Comparison of ENCODE assay signal across 16 cellular contexts in genomic region chr18:9495916-9496540, GRCh38. TPM values are rescaled to one million over a fixed set of nuclear protein-coding genes. Genes with fewer than 3 reads are reported as not detected.
DNase-seq lines count a peak whose midpoint lies in the region; ATAC-seq, FAIRE-seq and TF ChIP-seq lines count a peak whose summit lies in the region.
"Had no signal": no experiment of that assay in that cellular context is flagged by ENCODE, and none has a peak within 500 bp of the region (broad histone marks: within the 10 kb centered on the region; RNA-seq: fewer than 3 reads in every experiment).

No MANE protein-coding gene starts in this region.

- no TSS peak for BruUV-seq in HepG2 (replicated peaks; lab: Mats Ljungman, UMichigan)

- no peak overlapping the region for H3K4me3 Mint-ChIP-seq in type B pancreatic cell
- no peak overlapping the region for H3K4me3 Mint-ChIP-seq in activated T-helper 1 cell treated with anti-CD3 and anti-CD28 coated beads, Interleukin-12 subunit alpha, Interleukin-12 subunit beta, Interleukin-2, Interleukin-4 antibody, amounts not matched to agents 30 ng/mL and 10 ng/mL and 1 ng/mL, durations not matched to agents 14 hours and 24 hours and 36 hours
- H3K4me3 Mint-ChIP-seq: CD8-positive, alpha-beta T cell had no signal

- H3K9me1 ChIP-seq in keratinocyte (ENCODE audit: control insufficient read depth, extremely low read depth, insufficient read depth, low read length), result no peaks in the 10 kb centered on the region

- H3K27me3 ChIP-seq in HUES6 (ENCODE audit: control insufficient read depth, insufficient read depth, low read length) (no peaks in the 10 kb centered on the region), keratinocyte (ENCODE audit: control insufficient read depth, extremely low read depth, insufficient read depth, low read length) (no peaks in the 10 kb centered on the region), HepG2 (ENCODE audit: control insufficient read depth in 1 of 2, insufficient read depth in 2 of 2, low read length in 2 of 2) (no peaks in the 10 kb centered on the region)
- H3K27me3 ChIP-seq: BE2C had no signal

- dilution Hi-C loops in keratinocyte (cut with MboI; ENCODE audit: extremely low pct_ligation_motif_present, low sequenced_read_pairs), result no loop called here

- TF ChIP-seq EP300 in HepG2 (IDR thresholded peaks at IDR 0.05; ENCODE audit: low read depth in 2 of 2, low read length in 2 of 2) (no peak), HepG2 (CRISPR knock-in tag; IDR thresholded peaks at IDR 0.05; ENCODE audit: borderline replicate concordance) (no peak)

- peak; percentile 61 for FAIRE-seq in keratinocyte (lab: Jason Lieb, UNC)
- no peak for FAIRE-seq in HepG2 (lab: Jason Lieb, UNC)
- FAIRE-seq: K562 had no signal

- H3K4me2 ChIP-seq in keratinocyte (ENCODE audit: control insufficient read depth, extremely low read depth, insufficient read depth, low read depth, low read length) (no peak overlapping the region), HepG2 (ENCODE audit: low read depth, low read length) (no peak overlapping the region)

- POLR2A ChIA-PET in HepG2 (lab: Yijun Ruan, JAX), result no interaction called here

- peaks cover 8% of the 10 kb centered on the region; the same call in 1 of the 2 replicates for H3K36me3 ChIP-seq in HUES6 (ENCODE audit: control insufficient read depth, insufficient read depth, low read length)
- H3K36me3 ChIP-seq in keratinocyte (ENCODE audit: control insufficient read depth in 2 of 2, extremely low read depth in 1 of 2, insufficient read depth in 2 of 2, low read length in 2 of 2), result peaks cover 0 to 5% of the 10 kb centered on the region in 2 experiments
- H3K36me3 ChIP-seq in HepG2 (replicated peaks in 1 of 2; ENCODE audit: control insufficient read depth in 1 of 2, insufficient read depth in 2 of 2, low read length in 2 of 2), result no peaks in the 10 kb centered on the region
- H3K36me3 ChIP-seq: BE2C had no signal

- no peak for TF ChIP-seq POLR2A in HepG2 (IDR thresholded peaks at IDR 0.05; ENCODE audit: insufficient read depth in 1 of 2, low read depth in 2 of 2, low read length in 2 of 2)

- 93% methylated on average over 5 of the region's 5 CpGs for WGBS in HepG2 (ENCODE audit: low lambda C conversion rate)

- H3K4me1 ChIP-seq in HUES6 (ENCODE audit: control insufficient read depth, insufficient read depth, low read length) (peaks cover 38% of the 10 kb centered on the region), keratinocyte (ENCODE audit: control insufficient read depth, extremely low read depth, insufficient read depth, low read length) (peaks cover 13% of the 10 kb centered on the region), HepG2 (ENCODE audit: insufficient read depth, low read length) (0 out of 2 replicates have a peak, but pooled peaks cover 5% of the 10 kb centered on the region)
- H3K4me1 ChIP-seq: BE2C had no signal

- H4K20me1 ChIP-seq in keratinocyte (ENCODE audit: control insufficient read depth, extremely low read depth, insufficient read depth, low read length), result no peaks in the 10 kb centered on the region
- no peaks in the 10 kb centered on the region for H4K20me1 ChIP-seq in HepG2 (ENCODE audit: insufficient read depth, low read length)

- H3K27ac ChIP-seq in HUES6 (ENCODE audit: low read depth, low read length) (peak overlapping the region; percentile 86), VCaP (peak overlapping the region; percentile 95), keratinocyte (ENCODE audit: control insufficient read depth, insufficient read depth, low read length) (no peak overlapping the region), HepG2 (ENCODE audit: extremely low read length, insufficient read depth, low read length) (no peak overlapping the region)

- TF ChIP-seq CTCF in VCaP (conservative IDR thresholded peaks at IDR 0.05), result no peak
- TF ChIP-seq CTCF in keratinocyte (optimal IDR thresholded peaks at IDR 0.05 in 1 of 3, IDR thresholded peaks at IDR 0.05 in 1 of 3, conservative IDR thresholded peaks at IDR 0.05 in 1 of 3; ENCODE audit: extremely low read depth in 1 of 3, insufficient read depth in 2 of 3, low read length in 3 of 3), result no peak
- TF ChIP-seq CTCF in type B pancreatic cell (conservative IDR thresholded peaks at IDR 0.05), result no peak
- no peak for TF ChIP-seq CTCF in HepG2 (CRISPR knock-in tag; IDR thresholded peaks at IDR 0.05)

- H3K9ac ChIP-seq in HUES6 (ENCODE audit: low read length) (peak overlapping the region; percentile 69), keratinocyte (ENCODE audit: control insufficient read depth, extremely low read depth, insufficient read depth, low read length) (no peak overlapping the region), HepG2 (ENCODE audit: insufficient read depth, low read depth, low read length) (no peak overlapping the region)

- intact Hi-C loops in HepG2 (cut with micrococcal nuclease; ENCODE audit: unreplicated experiment), result no loop called here
- intact Hi-C loops in activated T-helper 1 cell treated with anti-CD3 and anti-CD28 coated beads, Interleukin-12 subunit alpha, Interleukin-12 subunit beta, Interleukin-2, Interleukin-4 antibody, amounts not matched to agents 30 ng/mL and 10 ng/mL and 1 ng/mL, durations not matched to agents 14 hours and 24 hours and 36 hours (cut with micrococcal nuclease), result no loop called here

- ATAC-seq in HepG2, result no peak
- ATAC-seq: CD8-positive, alpha-beta T cell; K562; PC-3 had no signal

- CTCF ChIA-PET in HepG2 (lab: Yijun Ruan, JAX; ENCODE audit: low intra/inter-chr PET ratio, low total read pairs), result no interaction called here

- peak overlapping the region; percentile 79 for H3K27ac Mint-ChIP-seq in type B pancreatic cell
- H3K27ac Mint-ChIP-seq in activated T-helper 1 cell treated with anti-CD3 and anti-CD28 coated beads, Interleukin-12 subunit alpha, Interleukin-12 subunit beta, Interleukin-2, Interleukin-4 antibody, amounts not matched to agents 30 ng/mL and 10 ng/mL and 1 ng/mL, durations not matched to agents 14 hours and 24 hours and 36 hours, result no peak overlapping the region
- H3K27ac Mint-ChIP-seq: CD8-positive, alpha-beta T cell had no signal

- DNase-seq in keratinocyte (ENCODE audit: low read depth, low spot score) (no peak), type B pancreatic cell (ENCODE audit: extremely low spot score, unreplicated experiment) (no peak), HuH-7.5 (ENCODE audit: low spot score) (no peak), HepG2 (ENCODE audit: low spot score) (no peak)
- DNase-seq in activated T-helper 1 cell treated with anti-CD3 and anti-CD28 coated beads, Interleukin-12 subunit alpha, Interleukin-12 subunit beta, Interleukin-2, Interleukin-4 antibody, amounts not matched to agents 30 ng/mL and 10 ng/mL and 1 ng/mL, durations not matched to agents 14 hours and 24 hours and 36 hours (ENCODE audit: low spot score), result no peak
- DNase-seq: BE2C; CD8-positive, alpha-beta T cell; NCI-H1048; NCI-H146; NCI-H2227 treated with DMSO at 0.1 percent for 48 hours; NCI-H526 treated with DMSO at 0.1 percent for 48 hours; NK-92 treated with Interleukin-12 subunit alpha and Interleukin-12 subunit beta, amount 100 ng/mL, for 24 hours; PC-3 had no signal

- peak overlapping the region; percentile 1 for H3K4me3 ChIP-seq in HUES6 (ENCODE audit: low read depth, low read length)
- no peak overlapping the region for H3K4me3 ChIP-seq in keratinocyte (ENCODE audit: control insufficient read depth in 2 of 3, extremely low read depth in 1 of 3, insufficient read depth in 2 of 3, low read depth in 1 of 3, low read length in 3 of 3)
- H3K4me3 ChIP-seq in HepG2 (replicated peaks in 1 of 3; ENCODE audit: insufficient read depth in 1 of 3, low read depth in 2 of 3, low read length in 3 of 3), result no peak overlapping the region
- H3K4me3 ChIP-seq: K562 had no signal

- no peaks in the 10 kb centered on the region for H3K27me3 Mint-ChIP-seq in type B pancreatic cell
- H3K27me3 Mint-ChIP-seq in activated T-helper 1 cell treated with anti-CD3 and anti-CD28 coated beads, Interleukin-12 subunit alpha, Interleukin-12 subunit beta, Interleukin-2, Interleukin-4 antibody, amounts not matched to agents 30 ng/mL and 10 ng/mL and 1 ng/mL, durations not matched to agents 14 hours and 24 hours and 36 hours (ENCODE audit: insufficient read depth), result no peaks in the 10 kb centered on the region

- H3K9me3 Mint-ChIP-seq in type B pancreatic cell, result peaks cover 12% of the 10 kb centered on the region
- H3K9me3 Mint-ChIP-seq in activated T-helper 1 cell treated with anti-CD3 and anti-CD28 coated beads, Interleukin-12 subunit alpha, Interleukin-12 subunit beta, Interleukin-2, Interleukin-4 antibody, amounts not matched to agents 30 ng/mL and 10 ng/mL and 1 ng/mL, durations not matched to agents 14 hours and 24 hours and 36 hours, result peaks cover 10% of the 10 kb centered on the region
- H3K9me3 Mint-ChIP-seq: CD8-positive, alpha-beta T cell had no signal

- peaks cover 62% of the 10 kb centered on the region for H3K79me2 ChIP-seq in keratinocyte (ENCODE audit: control insufficient read depth, insufficient read depth, low read length)
- peaks cover 36% of the 10 kb centered on the region for H3K79me2 ChIP-seq in HepG2 (ENCODE audit: insufficient read depth, low read length)

- H3K9me3 ChIP-seq in HUES6 (ENCODE audit: control insufficient read depth, insufficient read depth, low read depth, low read length) (peaks cover 24% of the 10 kb centered on the region), keratinocyte (ENCODE audit: control insufficient read depth, low read depth, low read length) (no peaks in the 10 kb centered on the region), HepG2 (ENCODE audit: low read length) (no peaks in the 10 kb centered on the region)
- H3K9me3 ChIP-seq: BE2C had no signal

- peaks cover 28% of the 10 kb centered on the region for H3K36me3 Mint-ChIP-seq in type B pancreatic cell
- H3K36me3 Mint-ChIP-seq in activated T-helper 1 cell treated with anti-CD3 and anti-CD28 coated beads, Interleukin-12 subunit alpha, Interleukin-12 subunit beta, Interleukin-2, Interleukin-4 antibody, amounts not matched to agents 30 ng/mL and 10 ng/mL and 1 ng/mL, durations not matched to agents 14 hours and 24 hours and 36 hours (ENCODE audit: low read depth), result peaks cover 10% of the 10 kb centered on the region

- H3K4me1 Mint-ChIP-seq in type B pancreatic cell (ENCODE audit: unreplicated experiment), result peaks cover 25% of the 10 kb centered on the region
- H3K4me1 Mint-ChIP-seq in activated T-helper 1 cell treated with anti-CD3 and anti-CD28 coated beads, Interleukin-12 subunit alpha, Interleukin-12 subunit beta, Interleukin-2, Interleukin-4 antibody, amounts not matched to agents 30 ng/mL and 10 ng/mL and 1 ng/mL, durations not matched to agents 14 hours and 24 hours and 36 hours (ENCODE audit: low read depth), result peaks cover 24% of the 10 kb centered on the region

- no peak overlapping the region for H2AFZ ChIP-seq in keratinocyte (ENCODE audit: control insufficient read depth, low read length)
- H2AFZ ChIP-seq in HepG2 (ENCODE audit: low read length), result no peak overlapping the region

- TF ChIP-seq RAD21 in HepG2 (CRISPR knock-in tag; IDR thresholded peaks at IDR 0.05), result no peak

- in situ Hi-C loops in HepG2 (cut with HindIII; ENCODE audit: extremely low pct_ligation_motif_present, low pct_unique_long_range_greater_than_20kb), result no loop called here

RNA-seq across cellular contexts. Expression of gene RALBP1, which starts 20.7 kb away (rescaled TPM):
- polyA plus RNA-seq in keratinocyte (47.6 to 49.8 TPM (median 48.1 TPM) in 3 replicates), HepG2 (2011; rRNA removed) (23.6 and 24.5 TPM in 2 replicates)
- 155 TPM for polyA plus RNA-seq in keratinocyte (2011; ENCODE audit: low read depth)
- polyA plus RNA-seq in keratinocyte (2011; cell fraction: cytosol; rRNA removed), result 51.1 and 56.1 TPM in 2 replicates
- polyA plus RNA-seq in keratinocyte (2011; cell fraction: nucleus; rRNA removed), result 34.1 and 36.4 TPM in 2 replicates
- polyA plus RNA-seq in keratinocyte (2012; ENCODE audit: low replicate concordance), result 48.4 and 56.6 TPM in 2 replicates
- 28.2 to 47.3 TPM (median 44.7 TPM) in 3 replicates for polyA minus RNA-seq in keratinocyte
- 59.5 TPM for polyA minus RNA-seq in keratinocyte (2011; cell fraction: cytosol; rRNA and poly(A)+ RNA removed)
- polyA minus RNA-seq in keratinocyte (2011; cell fraction: nucleus; rRNA and poly(A)+ RNA removed), result 16.9 and 28.2 TPM in 2 replicates
- total RNA-seq in type B pancreatic cell (ENCODE audit: low replicate concordance) (44.5 and 69.6 TPM in 2 replicates), HepG2 (2016; rRNA removed; fragmentation: Illumina TruSeq; extraction: Trizol) (33.1 and 39.9 TPM in 2 replicates)
- total RNA-seq in HepG2 (2016; cell fraction: cytosol; rRNA removed; fragmentation: Illumina TruSeq; extraction: Trizol; ENCODE audit: low read depth), result 9.4 and 10.0 TPM in 2 replicates
- 30.2 and 34.3 TPM in 2 replicates for total RNA-seq in HepG2 (2016; cell fraction: insoluble cytoplasmic fraction; rRNA removed; fragmentation: Illumina TruSeq; extraction: Trizol)
- 30.2 and 31.0 TPM in 2 replicates for total RNA-seq in HepG2 (2016; cell fraction: membrane; rRNA removed; fragmentation: Illumina TruSeq; extraction: Trizol)
- 13.8 and 14.2 TPM in 2 replicates for total RNA-seq in HepG2 (2016; cell fraction: nucleus; rRNA removed; fragmentation: Illumina TruSeq; extraction: Trizol)
- 29.3 and 33.5 TPM in 2 replicates for polyA plus RNA-seq in HepG2 (2011; cell fraction: cytosol; rRNA removed)
- polyA plus RNA-seq in HepG2 (2011; cell fraction: nucleus; rRNA removed), result 13.3 and 15.1 TPM in 2 replicates
- 26.8 and 27.1 TPM in 2 replicates for polyA plus RNA-seq in HepG2 (2012)
- polyA plus RNA-seq in HepG2 (2016; cell fraction: cytosol; fragmentation: Illumina TruSeq; extraction: Trizol; ENCODE audit: low read depth), result 7.0 and 8.2 TPM in 2 replicates
- polyA plus RNA-seq in HepG2 (2016; cell fraction: insoluble cytoplasmic fraction; fragmentation: Illumina TruSeq; extraction: Trizol; ENCODE audit: low read depth), result 32.1 and 36.3 TPM in 2 replicates
- 22.0 and 22.5 TPM in 2 replicates for polyA plus RNA-seq in HepG2 (2016; cell fraction: membrane; fragmentation: Illumina TruSeq; extraction: Trizol; ENCODE audit: low read depth)
- polyA plus RNA-seq in HepG2 (2016; cell fraction: nucleus; fragmentation: Illumina TruSeq; extraction: Trizol; ENCODE audit: insufficient read depth, low read depth), result 18.9 and 19.8 TPM in 2 replicates
- 27.4 and 36.7 TPM in 2 replicates for polyA minus RNA-seq in HepG2 (2011; rRNA and poly(A)+ RNA removed; ENCODE audit: low replicate concordance)
- polyA minus RNA-seq in HepG2 (2011; cell fraction: cytosol; rRNA and poly(A)+ RNA removed), result 18.6 and 19.0 TPM in 2 replicates
- polyA minus RNA-seq in HepG2 (2011; cell fraction: nucleus; rRNA and poly(A)+ RNA removed), result 17.0 and 17.4 TPM in 2 replicates
- total RNA-seq in activated T-helper 1 cell treated with anti-CD3 and anti-CD28 coated beads, Interleukin-12 subunit alpha, Interleukin-12 subunit beta, Interleukin-2, Interleukin-4 antibody, amounts not matched to agents 30 ng/mL and 10 ng/mL and 1 ng/mL, durations not matched to agents 14 hours and 24 hours and 36 hours, result 40.9 and 42.4 TPM in 2 replicates

Comparison
In these comparisons a context has a peak if more than half of its experiments do, and no peak if none do; other contexts are left out.
1. H3K27ac ChIP-seq: peak in HUES6 (single experiment) and VCaP (single experiment); none in keratinocyte (single experiment) and HepG2 (single experiment).